ENCODE assay signal across 9 cellular contexts in the genomic region with DNA sequence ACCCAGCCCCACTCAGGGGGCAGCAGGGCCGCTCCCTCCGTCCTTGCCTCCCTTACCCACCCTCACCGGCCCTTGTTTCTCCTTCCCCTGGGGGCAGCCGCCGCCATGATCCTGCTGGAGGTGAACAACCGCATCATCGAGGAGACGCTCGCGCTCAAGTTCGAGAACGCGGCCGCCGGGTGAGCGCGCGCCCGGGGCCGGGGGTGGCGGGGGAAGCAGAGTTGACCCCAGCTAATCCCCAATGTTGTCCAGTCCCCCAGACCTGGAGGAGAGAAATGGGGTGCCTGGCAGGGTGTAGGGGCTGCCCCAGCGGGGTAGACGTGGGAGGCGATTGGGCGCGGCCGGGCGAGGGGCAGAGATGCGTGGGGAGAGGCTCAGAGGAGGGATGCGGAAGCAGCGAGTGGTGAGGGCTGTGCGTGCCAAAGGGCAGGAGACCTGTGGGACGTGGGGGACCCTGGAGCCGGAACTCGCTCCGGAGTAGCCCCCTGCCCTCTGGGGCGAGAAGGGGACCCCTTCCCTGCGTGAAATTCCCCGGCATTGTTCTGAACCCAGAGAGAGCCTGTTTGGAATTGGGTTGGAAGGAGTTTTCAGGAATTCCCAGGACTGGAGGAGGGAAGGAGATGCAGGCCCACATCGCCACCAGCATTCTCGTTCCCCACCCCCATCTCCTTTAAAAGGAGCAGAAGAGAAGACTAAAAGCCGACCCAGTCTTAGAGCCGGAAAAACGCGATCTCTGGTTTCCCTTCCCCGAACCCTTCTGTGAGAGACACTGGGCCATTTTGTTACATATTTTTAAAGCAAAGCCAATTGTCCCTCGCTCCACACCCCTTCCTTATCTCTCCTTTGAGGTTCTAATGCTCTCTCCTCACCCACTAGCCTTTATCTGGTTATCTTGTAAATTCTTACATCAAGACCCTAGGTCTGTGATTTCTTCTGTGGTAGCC. TPM values are rescaled to one million over a fixed set of nuclear protein-coding genes. Genes with fewer than 3 reads are reported as not detected.
DNase-seq lines count a peak whose midpoint lies in the region; ATAC-seq and TF ChIP-seq lines count a peak whose summit lies in the region.
"Had no signal": no experiment of that assay in that cellular context is flagged by ENCODE, and none has a peak within 500 bp of the region (broad histone marks: within the 10 kb centered on the region; RNA-seq: fewer than 3 reads in every experiment).

No MANE protein-coding gene starts in this region.

- POLR2A ChIA-PET in IMR-90 (lab: Charles Lee; ENCODE audit: unreplicated experiment), result no interaction called here

- peak overlapping the region; percentile 79 for H2AK5ac ChIP-seq in IMR-90 (ENCODE audit: low read depth, low read length)

- intact Hi-C loops in CD14-positive monocyte (cut with micrococcal nuclease), result loop anchor here (2.0 to 5.0 kb wide), 3 partner anchors 40 to 189 kb away; a partner anchor contains a TSS
- intact Hi-C loops in IMR-90 (cut with micrococcal nuclease), result no loop called here

- peaks cover 11% of the 10 kb centered on the region for H3K9me1 ChIP-seq in IMR-90 (ENCODE audit: insufficient read depth, low read length)

- H3K4me2 ChIP-seq in IMR-90 (ENCODE audit: low read depth, low read length), result peak overlapping the region; percentile 99

- no peaks in the 10 kb centered on the region for H3K27me3 Mint-ChIP-seq in CD14-positive monocyte (ENCODE audit: low read depth in 3 of 3)

- peak overlapping the region; percentile 90 to 100 (median 99) for H3K27ac Mint-ChIP-seq in CD14-positive monocyte

- H3K27me3 ChIP-seq in IMR-90 (ENCODE audit: control insufficient read depth, insufficient read depth, low read length), result no peaks in the 10 kb centered on the region

- H3K4me3 ChIP-seq in IMR-90 (ENCODE audit: insufficient read depth, low read depth, low read length), result peak overlapping the region; percentile 97

- no peak overlapping the region for H2BK20ac ChIP-seq in IMR-90 (ENCODE audit: low read depth, low read length)

- no TSS peak for BruUV-seq in IMR-90 (replicated peaks; lab: Mats Ljungman, UMichigan)

- peaks cover 0 to 24% of the 10 kb centered on the region in 2 experiments; a peak in 2 of 4 replicates for H3K79me1 ChIP-seq in IMR-90 (ENCODE audit: low read depth in 1 of 2, low read length in 2 of 2)

- peak overlapping the region; percentile 91 for H3K23ac ChIP-seq in IMR-90 (ENCODE audit: low read depth, low read length)

- peak overlapping the region; percentile 83 for H3K56ac ChIP-seq in IMR-90 (ENCODE audit: extremely low read depth, insufficient read depth, low read length)

- peak overlapping the region; percentile 37 for H3K18ac ChIP-seq in IMR-90 (ENCODE audit: low read depth, low read length)

- ATAC-seq in GM19438 (IDR thresholded peaks at IDR 0.05; ENCODE audit: low read depth, unreplicated experiment) (peak; percentile 35), IMR-90 (ENCODE audit: low read depth) (peak; percentile 57), GM18519 (IDR thresholded peaks at IDR 0.05; ENCODE audit: low FRiP score, unreplicated experiment) (no peak)

- peak overlapping the region; percentile 98 for H2AK9ac ChIP-seq in IMR-90 (replicated peaks; ENCODE audit: low read depth, low read length, poor library complexity)

- H3K36me3 Mint-ChIP-seq in CD14-positive monocyte, result peaks cover 23 to 24% of the 10 kb centered on the region in 2 donors

- peaks cover 51% of the 10 kb centered on the region for H4K20me1 ChIP-seq in IMR-90 (ENCODE audit: insufficient read depth, low read length)

- peak overlapping the region; percentile 84 for H3K14ac ChIP-seq in IMR-90 (replicated peaks; ENCODE audit: low read depth, low read length)

- peak overlapping the region; percentile 62 for H4K5ac ChIP-seq in IMR-90 (ENCODE audit: low read depth, low read length)

- H2BK5ac ChIP-seq in IMR-90 (ENCODE audit: low read depth, low read length, poor library complexity, severe bottlenecking), result peak overlapping the region; percentile 88

- CTCF ChIA-PET in IMR-90 (lab: Yijun Ruan, JAX), result no interaction called here

- DNase-seq in CD14-positive monocyte (ENCODE audit: low spot score), result peak; percentile 62
- DNase-seq in IMR-90, result peak; percentile 23
- DNase-seq in activated CD4-positive, CD25-positive, alpha-beta regulatory T cell (lab: John Stamatoyannopoulos, UW), result peak; percentile 40 to 50 (median 42)
- peak in 42 of 61 donors; percentile 5 to 78 (median 52) for DNase-seq in caudate nucleus (lab: John Stamatoyannopoulos, UW)
- DNase-seq in left kidney (ENCODE audit: low read depth, low spot score), result peak; percentile 65
- peak; percentile 71 to 80 for DNase-seq in stimulated activated CD4-positive, alpha-beta T cell treated with anti-CD3 and anti-CD28 coated beads, Interleukin-2, amount 100 ng/mL, for 24 hours

- H3K36me3 ChIP-seq in IMR-90 (ENCODE audit: control insufficient read depth, insufficient read depth, low read length), result no peaks in the 10 kb centered on the region

- peak overlapping the region; percentile 87 for H3K27ac ChIP-seq in IMR-90 (ENCODE audit: insufficient read depth, low read length)
- peak overlapping the region; percentile 95 for H3K27ac ChIP-seq in caudate nucleus (ENCODE audit: low read depth, low read length)

- H2AFZ ChIP-seq in IMR-90 (replicated peaks; ENCODE audit: low read length, poor library complexity), result peak overlapping the region; percentile 98

- peaks cover 0 to 2% (median 0%) of the 10 kb centered on the region in 7 donors for H3K9me3 Mint-ChIP-seq in CD14-positive monocyte

- in situ Hi-C loops in IMR-90 (cut with MboI; ENCODE audit: low sequenced_read_pairs), result no loop called here

- no peak; the same call in none of the 2 replicates for TF ChIP-seq POLR2A in IMR-90 (IDR thresholded peaks at IDR 0.05; ENCODE audit: low read depth, low read length)

- H3K4me1 Mint-ChIP-seq in CD14-positive monocyte, result peaks cover 57% of the 10 kb centered on the region

- H4K8ac ChIP-seq in IMR-90 (ENCODE audit: low read depth in 2 of 2, low read length in 2 of 2), result peak overlapping the region; percentile 59 to 68

- TF ChIP-seq RAD21 in IMR-90 (IDR thresholded peaks at IDR 0.05; ENCODE audit: low read length), result no peak

- peak overlapping the region; percentile 94 for H3K9ac ChIP-seq in IMR-90 (ENCODE audit: low read depth, low read length)

- H3K9me3 ChIP-seq in IMR-90 (ENCODE audit: control insufficient read depth, insufficient read depth, low read length), result no peaks in the 10 kb centered on the region

- peak overlapping the region; percentile 91 to 95 for H3K4me3 Mint-ChIP-seq in CD14-positive monocyte

- H2BK15ac ChIP-seq in IMR-90 (ENCODE audit: low read depth, low read length), result no peak overlapping the region

- H4K91ac ChIP-seq in IMR-90 (ENCODE audit: insufficient read depth, low read depth, low read length), result peak overlapping the region; percentile 89

- dilution Hi-C loops in IMR-90 (cut with HindIII; ENCODE audit: low sequenced_read_pairs, unreplicated experiment), result no loop called here

- 0% methylated on average over 17 of the region's 47 CpGs; no CpG with 5 or more reads in 1 of the 2 experiments for WGBS in IMR-90 (ENCODE audit: extremely low coverage in 2 of 2, insufficient read length in 1 of 2), 2 experiments

- TF ChIP-seq CTCF in CD14-positive monocyte (IDR thresholded peaks at IDR 0.05) (no peak), IMR-90 (conservative IDR thresholded peaks at IDR 0.05; ENCODE audit: low read depth, low read length) (no peak)

- peak overlapping the region; percentile 94 for H3K4ac ChIP-seq in IMR-90 (ENCODE audit: low read depth, low read length)

- H3K4me1 ChIP-seq in IMR-90 (ENCODE audit: control insufficient read depth, insufficient read depth, low read length), result peaks cover 12% of the 10 kb centered on the region

- peak overlapping the region; percentile 48 for H2BK120ac ChIP-seq in IMR-90 (ENCODE audit: low read depth, low read length)

TF ChIP-seq in IMR-90, 13 proteins besides CTCF, POLR2A, EP300 and RAD21 (continues in another document):
- TF ChIP-seq, protein P1, sequence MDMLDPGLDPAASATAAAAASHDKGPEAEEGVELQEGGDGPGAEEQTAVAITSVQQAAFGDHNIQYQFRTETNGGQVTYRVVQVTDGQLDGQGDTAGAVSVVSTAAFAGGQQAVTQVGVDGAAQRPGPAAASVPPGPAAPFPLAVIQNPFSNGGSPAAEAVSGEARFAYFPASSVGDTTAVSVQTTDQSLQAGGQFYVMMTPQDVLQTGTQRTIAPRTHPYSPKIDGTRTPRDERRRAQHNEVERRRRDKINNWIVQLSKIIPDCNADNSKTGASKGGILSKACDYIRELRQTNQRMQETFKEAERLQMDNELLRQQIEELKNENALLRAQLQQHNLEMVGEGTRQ (IDR thresholded peaks at IDR 0.05; ENCODE audit: low read depth, low read length), result no peak
- TF ChIP-seq MAZ (IDR thresholded peaks at IDR 0.05; ENCODE audit: borderline replicate concordance, low read depth, low read length) (peak; percentile 33; the same call in 1 of the 2 replicates), CHD1 (IDR thresholded peaks at IDR 0.05; ENCODE audit: low read depth, low read length) (peak; percentile 85; the same call in 1 of the 2 replicates), RCOR1 (IDR thresholded peaks at IDR 0.05; ENCODE audit: insufficient replicate concordance, low read length) (no peak)

RNA-seq across cellular contexts. Expression of a gene that starts 0.6 kb away (rescaled TPM):
- polyA plus RNA-seq in CD14-positive monocyte (1,000 to 10,000 TPM; 1,162 to 1,227 TPM), IMR-90 (2012; rRNA removed) (544 and 561 TPM in 2 replicates)
- 635 and 696 TPM in 2 replicates for total RNA-seq in IMR-90 (2012; rRNA removed)
- 259 and 280 TPM in 2 replicates for polyA plus RNA-seq in IMR-90 (2012; cell fraction: cytosol; rRNA removed)
- polyA plus RNA-seq in IMR-90 (2012; cell fraction: nucleus; rRNA removed; ENCODE audit: low replicate concordance), result 120 and 334 TPM in 2 replicates

RNA-seq across cellular contexts. Expression of a gene that starts 43.2 kb away (rescaled TPM):
- polyA plus RNA-seq in CD14-positive monocyte (100 to 1,000 TPM; 143 to 181 TPM), IMR-90 (2012; rRNA removed) (0.13 and 0.21 TPM in 2 replicates)
- under 0.01 TPM in 1 of 2 replicates, not detected in the other for total RNA-seq in IMR-90 (2012; rRNA removed)
- polyA plus RNA-seq in IMR-90 (2012; cell fraction: cytosol; rRNA removed), result 0.05 and 0.13 TPM in 2 replicates
- polyA plus RNA-seq in IMR-90 (2012; cell fraction: nucleus; rRNA removed; ENCODE audit: low replicate concordance), result 0.56 and 2.4 TPM in 2 replicates

RNA-seq across cellular contexts. Expression of a gene that starts 50.9 kb away (rescaled TPM):
- polyA plus RNA-seq in CD14-positive monocyte, result 1 to 10 TPM in 1 of 2 donors, under 1 TPM in 1; 0.59 to 2.4 TPM
- total RNA-seq in IMR-90 (2012; rRNA removed), result not detected in 2 replicates
- polyA plus RNA-seq in IMR-90 (2012; rRNA removed), result not detected in 2 replicates
- not detected in 2 replicates for polyA plus RNA-seq in IMR-90 (2012; cell fraction: cytosol; rRNA removed)
- polyA plus RNA-seq in IMR-90 (2012; cell fraction: nucleus; rRNA removed; ENCODE audit: low replicate concordance), result not detected in 2 replicates
- total RNA-seq: activated CD8-positive, alpha-beta memory T cell treated with anti-CD3 and anti-CD28 coated beads for 36 hours had no signal

RNA-seq across cellular contexts. Expression of a gene that starts 52.3 kb away (rescaled TPM):
- 10 to 100 TPM; 90.8 to 98.7 TPM for polyA plus RNA-seq in CD14-positive monocyte
- 112 and 118 TPM in 2 replicates for total RNA-seq in IMR-90 (2012; rRNA removed)
- 104 and 108 TPM in 2 replicates for polyA plus RNA-seq in IMR-90 (2012; rRNA removed)
- 132 and 175 TPM in 2 replicates for polyA plus RNA-seq in IMR-90 (2012; cell fraction: cytosol; rRNA removed)
- 140 and 213 TPM in 2 replicates for polyA plus RNA-seq in IMR-90 (2012; cell fraction: nucleus; rRNA removed; ENCODE audit: low replicate concordance)

RNA-seq across cellular contexts. Expression of a gene that starts 52.7 kb away (rescaled TPM):
- polyA plus RNA-seq in CD14-positive monocyte, result 10 to 100 TPM; 79.8 to 92.0 TPM
- total RNA-seq in IMR-90 (2012; rRNA removed), result 19.2 and 22.2 TPM in 2 replicates
- 68.5 and 70.1 TPM in 2 replicates for polyA plus RNA-seq in IMR-90 (2012; rRNA removed)
- 86.1 and 87.9 TPM in 2 replicates for polyA plus RNA-seq in IMR-90 (2012; cell fraction: cytosol; rRNA removed)
- 29.9 and 38.4 TPM in 2 replicates for polyA plus RNA-seq in IMR-90 (2012; cell fraction: nucleus; rRNA removed; ENCODE audit: low replicate concordance)

Comparison
In these comparisons a context has a peak if more than half of its experiments do, and no peak if none do; other contexts are left out.
1. DNase-seq: peak in every context shown above with its lines; median percentile 76 in stimulated activated CD4-positive, alpha-beta T cell treated with anti-CD3 and anti-CD28 coated beads, Interleukin-2, amount 100 ng/mL, for 24 hours; 65 in left kidney; 62 in CD14-positive monocyte; 52 in caudate nucleus; 42 in activated CD4-positive, CD25-positive, alpha-beta regulatory T cell; 23 in IMR-90.
2. RNA of a gene that starts 43.2 kb away (polyA plus RNA-seq): 143 to 181 TPM in CD14-positive monocyte; 0.05 to 2.4 TPM in IMR-90; every median in the first group is over 10 times any median in the second.